In the genomic region with DNA sequence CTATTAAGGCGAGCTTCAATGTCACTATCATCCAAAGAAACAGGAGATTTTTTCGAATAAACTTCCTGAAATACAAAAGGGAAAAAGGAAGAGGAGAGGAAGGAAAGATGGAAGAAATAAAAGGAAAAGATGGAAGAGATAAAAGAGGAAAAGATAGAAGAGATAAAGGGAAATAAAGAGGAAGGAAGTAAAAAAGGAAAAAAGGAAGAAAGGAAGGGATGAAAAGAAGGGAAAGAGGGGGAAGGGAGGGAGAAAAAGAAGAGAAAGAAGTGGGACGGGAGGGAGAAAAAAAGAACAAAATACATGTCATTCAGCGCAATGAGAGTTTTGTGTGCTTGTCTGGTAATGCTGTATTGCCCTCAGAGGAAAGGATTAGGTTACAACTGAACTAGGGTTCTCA, we compare ENCODE assay signal across 38 cellular contexts.
"Had no signal": no experiment of that assay in that cellular context is flagged by ENCODE, and none has a peak within 500 bp of the region (broad histone marks: within the 10 kb centered on the region; RNA-seq: fewer than 3 reads in every experiment).

No MANE protein-coding gene starts in this region.

- H3K4me3 ChIP-seq: adrenal gland, ascending aorta, cardiac muscle cell had no signal

- H3K36me3 Mint-ChIP-seq: activated naive CD4-positive, alpha-beta T cell treated with anti-CD3 and anti-CD28 coated beads, Interleukin-2, amount 50 U/mL, for 72 hours; activated naive CD8-positive, alpha-beta T cell treated with anti-CD3 and anti-CD28 coated beads for 36 hours had no signal

- H3K4me3 Mint-ChIP-seq: activated CD4-positive, alpha-beta memory T cell treated with anti-CD3 and anti-CD28 coated beads, Interleukin-2, amount 10 ng/mL, durations not matched to agents 7 days and 5 days; activated CD4-positive, alpha-beta T cell treated with anti-CD3 and anti-CD28 coated beads for 36 hours; activated CD4-positive, alpha-beta T cell treated with anti-CD3 and anti-CD28 coated beads, Interleukin-2, amount 10 ng/mL, durations not matched to agents 7 days and 5 days; activated CD8-positive, alpha-beta T cell treated with anti-CD3 and anti-CD28 coated beads, Interleukin-2, amount 10 ng/mL, durations not matched to agents 7 days and 5 days; activated naive CD4-positive, alpha-beta T cell treated with anti-CD3 and anti-CD28 coated beads for 36 hours; activated naive CD8-positive, alpha-beta T cell treated with anti-CD3 and anti-CD28 coated beads for 36 hours; activated T-cell treated with anti-CD3 and anti-CD28 coated beads, Interleukin-2, amount 50 U/mL, for 4 hours; activated T-cell treated with anti-CD3 and anti-CD28 coated beads, Interleukin-2, amount 50 U/mL, for 72 hours; activated T-helper 1 cell treated with anti-CD3 and anti-CD28 coated beads, Interleukin-12 subunit alpha, Interleukin-12 subunit beta, Interleukin-2, Interleukin-4 antibody, amounts not matched to agents 30 ng/mL and 10 ng/mL and 1 ng/mL, durations not matched to agents 14 hours and 24 hours and 36 hours; activated T-helper 17 cell treated with anti-CD3 and anti-CD28 coated beads, Interleukin-2, amount 50 U/mL, for 72 hours; brain; central memory CD8-positive, alpha-beta T cell; T-helper 1 cell treated with Interleukin-12 subunit alpha and Interleukin-12 subunit beta and Interleukin-4 antibody, amounts not matched to agents 30 μg/mL and 1 μg/mL, for 36 hours; T-helper 2 cell treated with Interferon-gamma antibody and Interleukin-4, amounts not matched to agents 5 μg/mL and 100 μg/mL, for 36 hours had no signal

- H3K27ac Mint-ChIP-seq: activated CD4-positive, alpha-beta memory T cell treated with anti-CD3 and anti-CD28 coated beads, Interleukin-2, amount 10 ng/mL, durations not matched to agents 7 days and 5 days; activated CD4-positive, alpha-beta T cell treated with anti-CD3 and anti-CD28 coated beads for 36 hours; activated CD4-positive, alpha-beta T cell treated with anti-CD3 and anti-CD28 coated beads, Interleukin-2, amount 10 ng/mL, durations not matched to agents 7 days and 5 days; activated CD8-positive, alpha-beta T cell treated with anti-CD3 and anti-CD28 coated beads, Interleukin-2, amount 10 ng/mL, durations not matched to agents 7 days and 5 days; activated naive CD4-positive, alpha-beta T cell treated with anti-CD3 and anti-CD28 coated beads for 36 hours; activated naive CD4-positive, alpha-beta T cell treated with anti-CD3 and anti-CD28 coated beads, Interleukin-2, amount 50 U/mL, for 72 hours; activated naive CD8-positive, alpha-beta T cell treated with anti-CD3 and anti-CD28 coated beads for 36 hours; activated T-cell treated with anti-CD3 and anti-CD28 coated beads, Interleukin-2, amount 50 U/mL, for 72 hours; activated T-helper 1 cell treated with anti-CD3 and anti-CD28 coated beads, Interleukin-12 subunit alpha, Interleukin-12 subunit beta, Interleukin-2, Interleukin-4 antibody, amounts not matched to agents 30 ng/mL and 10 ng/mL and 1 ng/mL, durations not matched to agents 14 hours and 24 hours and 36 hours; activated T-helper 17 cell treated with anti-CD3 and anti-CD28 coated beads, Interleukin-2, amount 50 U/mL, for 72 hours; T-helper 1 cell treated with Interleukin-12 subunit alpha and Interleukin-12 subunit beta and Interleukin-4 antibody, amounts not matched to agents 30 μg/mL and 1 μg/mL, for 36 hours; T-helper 2 cell treated with Interferon-gamma antibody and Interleukin-4, amounts not matched to agents 5 μg/mL and 100 μg/mL, for 36 hours had no signal

- H3K4me1 ChIP-seq: adrenal gland, ascending aorta had no signal

- DNase-seq: activated CD4-positive, alpha-beta memory T cell treated with anti-CD3 and anti-CD28 coated beads, Interleukin-2, amount 10 ng/mL, durations not matched to agents 7 days and 5 days; activated CD4-positive, alpha-beta T cell treated with anti-CD3 and anti-CD28 coated beads for 1 hour; activated CD4-positive, alpha-beta T cell treated with anti-CD3 and anti-CD28 coated beads for 36 hours; activated CD4-positive, alpha-beta T cell treated with anti-CD3 and anti-CD28 coated beads for 48 hours; activated CD4-positive, alpha-beta T cell treated with anti-CD3 and anti-CD28 coated beads, Interleukin-2, amount 10 ng/mL, durations not matched to agents 7 days and 5 days; activated CD4-positive, alpha-beta T cell treated with anti-CD3 and anti-CD28 coated beads, Interleukin-2, amount 50 U/mL, for 48 hours; activated CD4-positive, CD25-positive, alpha-beta regulatory T cell; activated CD8-positive, alpha-beta memory T cell treated with anti-CD3 and anti-CD28 coated beads, Interleukin-2, amount 50 U/mL, for 4 hours; activated CD8-positive, alpha-beta T cell treated with anti-CD3 and anti-CD28 coated beads, Interleukin-2, amount 10 ng/mL, durations not matched to agents 7 days and 5 days; activated effector memory CD4-positive, alpha-beta T cell treated with anti-CD3 and anti-CD28 coated beads, Interleukin-2, amount 50 U/mL, for 16 hours; activated gamma-delta T cell treated with Interleukin-2 at 50 U/mL for 16 hours; activated naive CD4-positive, alpha-beta T cell; activated naive CD4-positive, alpha-beta T cell treated with anti-CD3 and anti-CD28 coated beads for 36 hours; activated naive CD4-positive, alpha-beta T cell treated with anti-CD3 and anti-CD28 coated beads, Interleukin-2, amount 50 U/mL, for 16 hours; activated naive CD8-positive, alpha-beta T cell treated with anti-CD3 and anti-CD28 coated beads for 36 hours; activated T-cell treated with anti-CD3 and anti-CD28 coated beads for 4 hours; activated T-cell treated with anti-CD3 and anti-CD28 coated beads, Interleukin-2, amount 50 U/mL, for 1 hour; activated T-cell treated with anti-CD3 and anti-CD28 coated beads, Interleukin-2, amount 50 U/mL, for 4 hours; activated T-cell treated with anti-CD3 and anti-CD28 coated beads, Interleukin-2, amount 50 U/mL, for 72 hours; adrenal gland; amniotic stem cell; anterior cingulate cortex; caudate nucleus; cerebellar nuclear complex; T-helper 1 cell; T-helper 2 cell; T-helper 9 cell had no signal

- H3K27me3 Mint-ChIP-seq: activated CD4-positive, alpha-beta T cell treated with anti-CD3 and anti-CD28 coated beads for 36 hours; brain; central memory CD8-positive, alpha-beta T cell had no signal

- H3K27me3 ChIP-seq: adrenal gland, ascending aorta, cardiac muscle cell had no signal

- H3K4me1 Mint-ChIP-seq: activated CD4-positive, alpha-beta memory T cell treated with anti-CD3 and anti-CD28 coated beads, Interleukin-2, amount 10 ng/mL, durations not matched to agents 7 days and 5 days; activated CD4-positive, alpha-beta T cell treated with anti-CD3 and anti-CD28 coated beads for 36 hours; activated CD4-positive, alpha-beta T cell treated with anti-CD3 and anti-CD28 coated beads, Interleukin-2, amount 10 ng/mL, durations not matched to agents 7 days and 5 days; activated naive CD8-positive, alpha-beta T cell treated with anti-CD3 and anti-CD28 coated beads for 36 hours; activated T-helper 17 cell treated with anti-CD3 and anti-CD28 coated beads, Interleukin-2, amount 50 U/mL, for 72 hours; brain; central memory CD8-positive, alpha-beta T cell had no signal

- H3K27ac ChIP-seq: adrenal gland, ascending aorta, cardiac muscle cell, VCaP had no signal

- ATAC-seq: activated CD4-positive, alpha-beta T cell treated with anti-CD3 and anti-CD28 coated beads for 36 hours; activated CD4-positive, CD25-positive, alpha-beta regulatory T cell treated with anti-CD3 and anti-CD28 coated beads, Interleukin-2, amount 50 U/mL, for 24 hours; activated CD8-positive, alpha-beta T cell treated with anti-CD3 and anti-CD28 coated beads, Interleukin-2, amount 10 ng/mL, durations not matched to agents 7 days and 5 days; activated naive CD4-positive, alpha-beta T cell treated with anti-CD3 and anti-CD28 coated beads, Interleukin-2, amount 50 U/mL, for 72 hours; activated T-cell treated with anti-CD3 and anti-CD28 coated beads, Interleukin-2, amount 50 U/mL, for 4 hours; activated T-cell treated with anti-CD3 and anti-CD28 coated beads, Interleukin-2, amount 50 U/mL, for 72 hours; activated T-helper 17 cell treated with anti-CD3 and anti-CD28 coated beads, Interleukin-2, amount 50 U/mL, for 72 hours had no signal

- H3K9me3 Mint-ChIP-seq: activated CD4-positive, alpha-beta memory T cell treated with anti-CD3 and anti-CD28 coated beads, Interleukin-2, amount 10 ng/mL, durations not matched to agents 7 days and 5 days; activated CD4-positive, alpha-beta T cell treated with anti-CD3 and anti-CD28 coated beads, Interleukin-2, amount 10 ng/mL, durations not matched to agents 7 days and 5 days; activated naive CD4-positive, alpha-beta T cell treated with anti-CD3 and anti-CD28 coated beads for 36 hours; activated naive CD4-positive, alpha-beta T cell treated with anti-CD3 and anti-CD28 coated beads, Interleukin-2, amount 50 U/mL, for 72 hours; activated naive CD8-positive, alpha-beta T cell treated with anti-CD3 and anti-CD28 coated beads for 36 hours; activated T-cell treated with anti-CD3 and anti-CD28 coated beads, Interleukin-2, amount 50 U/mL, for 4 hours; activated T-cell treated with anti-CD3 and anti-CD28 coated beads, Interleukin-2, amount 50 U/mL, for 72 hours; activated T-helper 1 cell treated with anti-CD3 and anti-CD28 coated beads, Interleukin-12 subunit alpha, Interleukin-12 subunit beta, Interleukin-2, Interleukin-4 antibody, amounts not matched to agents 30 ng/mL and 10 ng/mL and 1 ng/mL, durations not matched to agents 14 hours and 24 hours and 36 hours; activated T-helper 17 cell treated with anti-CD3 and anti-CD28 coated beads, Interleukin-2, amount 50 U/mL, for 72 hours; brain; central memory CD8-positive, alpha-beta T cell; T-helper 1 cell treated with Interleukin-12 subunit alpha and Interleukin-12 subunit beta and Interleukin-4 antibody, amounts not matched to agents 30 μg/mL and 1 μg/mL, for 36 hours; T-helper 2 cell treated with Interferon-gamma antibody and Interleukin-4, amounts not matched to agents 5 μg/mL and 100 μg/mL, for 36 hours had no signal
